10 cellular contexts compared by ENCODE assay signal in genomic region chr10:71266147-71266917, GRCh38. TPM values are rescaled to one million over a fixed set of nuclear protein-coding genes. Genes with fewer than 3 reads are reported as not detected.
DNase-seq lines count a peak whose midpoint lies in the region; ATAC-seq, FAIRE-seq and TF ChIP-seq lines count a peak whose summit lies in the region.
"Had no signal": no experiment of that assay in that cellular context is flagged by ENCODE, and none has a peak within 500 bp of the region (broad histone marks: within the 10 kb centered on the region; RNA-seq: fewer than 3 reads in every experiment).

No MANE protein-coding gene starts in this region.

- CTCF ChIA-PET in IMR-90 (lab: Yijun Ruan, JAX) (interaction anchor here (1.1 kb wide), 1 partner anchor 18 kb away, joined by 3 read pairs; no protein-coding TSS in a partner anchor), HepG2 (lab: Yijun Ruan, JAX; ENCODE audit: low intra/inter-chr PET ratio, low total read pairs) (no interaction called here)

- WGBS in IMR-90 (ENCODE audit: extremely low coverage in 2 of 2, insufficient read length in 1 of 2), 2 experiments = 26% methylated on average over 5 of the region's 18 CpGs; no CpG with 5 or more reads in 1 of the 2 experiments
- WGBS in HepG2 (ENCODE audit: low lambda C conversion rate) = 25% methylated on average over 15 of the region's 18 CpGs

- H3K23ac ChIP-seq in IMR-90 (ENCODE audit: low read depth, low read length) = peak overlapping the region; percentile 74

- peak overlapping the region; percentile 21 for H2BK5ac ChIP-seq in IMR-90 (ENCODE audit: low read depth, low read length, poor library complexity, severe bottlenecking)

- H3K36me3 ChIP-seq in ACC112 (ENCODE audit: insufficient read depth, low read length) (no peaks in the 10 kb centered on the region), IMR-90 (ENCODE audit: control insufficient read depth, insufficient read depth, low read length) (no peaks in the 10 kb centered on the region), HepG2 (replicated peaks in 1 of 2; ENCODE audit: control insufficient read depth in 1 of 2, insufficient read depth in 2 of 2, low read length in 2 of 2) (no peaks in the 10 kb centered on the region)

- H3K36me3 Mint-ChIP-seq in brain = no peaks in the 10 kb centered on the region
- H3K36me3 Mint-ChIP-seq: activated naive CD8-positive, alpha-beta T cell treated with anti-CD3 and anti-CD28 coated beads, Interleukin-2, amount 10 ng/mL, durations not matched to agents 7 days and 5 days; CD8-positive, alpha-beta T cell had no signal

- H2AK5ac ChIP-seq in IMR-90 (ENCODE audit: low read depth, low read length) = peak overlapping the region; percentile 93

- TF ChIP-seq CTCF in IMR-90 (conservative IDR thresholded peaks at IDR 0.05; ENCODE audit: low read depth, low read length) (no peak), brain (conservative IDR thresholded peaks at IDR 0.05) (no peak), HepG2 (CRISPR knock-in tag; IDR thresholded peaks at IDR 0.05) (no peak)

- H2AFZ ChIP-seq in ACC112 (ENCODE audit: low read length, unreplicated experiment) (no peak overlapping the region), IMR-90 (replicated peaks; ENCODE audit: low read length, poor library complexity) (peak overlapping the region; percentile 78), HepG2 (ENCODE audit: low read length) (no peak overlapping the region)

- H3K79me1 ChIP-seq in IMR-90 (ENCODE audit: low read depth in 1 of 2, low read length in 2 of 2) = peaks cover 0 to 7% of the 10 kb centered on the region in 2 experiments; a peak in 1 of 4 replicates

- peak overlapping the region; percentile 81 to 93 (median 91) for H3K27ac Mint-ChIP-seq in brain
- H3K27ac Mint-ChIP-seq: activated naive CD8-positive, alpha-beta T cell treated with anti-CD3 and anti-CD28 coated beads, Interleukin-2, amount 10 ng/mL, durations not matched to agents 7 days and 5 days; CD8-positive, alpha-beta T cell had no signal

- H3K4me1 ChIP-seq in ACC112 (ENCODE audit: control insufficient read depth, insufficient read depth, low read length, unreplicated experiment) (peaks cover 13% of the 10 kb centered on the region), IMR-90 (ENCODE audit: control insufficient read depth, insufficient read depth, low read length) (peaks cover 26% of the 10 kb centered on the region), HepG2 (ENCODE audit: insufficient read depth, low read length) (peaks cover 13% of the 10 kb centered on the region)

- TF ChIP-seq EP300 in HepG2 (IDR thresholded peaks at IDR 0.05; ENCODE audit: low read depth in 2 of 2, low read length in 2 of 2) (peak in 1 of 2 experiments; percentile 27; a peak in 1 of 4 replicates), HepG2 (CRISPR knock-in tag; IDR thresholded peaks at IDR 0.05; ENCODE audit: borderline replicate concordance) (peak; percentile 77; the same call in 1 of the 2 replicates)

- peak overlapping the region; percentile 73 to 87; a peak in 3 of 4 replicates for H4K8ac ChIP-seq in IMR-90 (ENCODE audit: low read depth in 2 of 2, low read length in 2 of 2)

- peak overlapping the region; percentile 42 for H3K9ac ChIP-seq in IMR-90 (ENCODE audit: low read depth, low read length)
- peak overlapping the region; percentile 20; the same call in 1 of the 2 replicates for H3K9ac ChIP-seq in HepG2 (ENCODE audit: insufficient read depth, low read depth, low read length)

- H3K56ac ChIP-seq in IMR-90 (ENCODE audit: extremely low read depth, insufficient read depth, low read length) = peak overlapping the region; percentile 50; the same call in 1 of the 2 replicates

- H3K4me3 ChIP-seq in ACC112 (ENCODE audit: low read depth, low read length) (no peak overlapping the region), IMR-90 (ENCODE audit: insufficient read depth, low read depth, low read length) (no peak overlapping the region), HepG2 (replicated peaks in 1 of 3; ENCODE audit: insufficient read depth in 1 of 3, low read depth in 2 of 3, low read length in 3 of 3) (no peak overlapping the region)

- ATAC-seq in IMR-90 (ENCODE audit: low read depth) (peak; percentile 57), HepG2 (peak; percentile 75), HG02642 (IDR thresholded peaks at IDR 0.05; ENCODE audit: poor library complexity, unreplicated experiment) (no peak), GM18517 (IDR thresholded peaks at IDR 0.05; ENCODE audit: unreplicated experiment) (no peak)
- ATAC-seq: CD8-positive, alpha-beta T cell had no signal

- H3K4ac ChIP-seq in IMR-90 (ENCODE audit: low read depth, low read length) = peak overlapping the region; percentile 95

- H3K27me3 Mint-ChIP-seq in brain = peaks cover 4% of the 10 kb centered on the region
- H3K27me3 Mint-ChIP-seq: activated naive CD8-positive, alpha-beta T cell treated with anti-CD3 and anti-CD28 coated beads, Interleukin-2, amount 10 ng/mL, durations not matched to agents 7 days and 5 days had no signal

- 0 out of 2 replicates have a peak, but pooled peaks cover 2% of the 10 kb centered on the region for H3K9me1 ChIP-seq in IMR-90 (ENCODE audit: insufficient read depth, low read length)

- H2BK15ac ChIP-seq in IMR-90 (ENCODE audit: low read depth, low read length) = peak overlapping the region; percentile 85; the same call in 2 of the 3 replicates

- H3K4me3 Mint-ChIP-seq in brain = peak overlapping the region in 2 of 5 experiments; percentile 7 to 8
- H3K4me3 Mint-ChIP-seq: activated naive CD8-positive, alpha-beta T cell treated with anti-CD3 and anti-CD28 coated beads, Interleukin-2, amount 10 ng/mL, durations not matched to agents 7 days and 5 days; CD8-positive, alpha-beta T cell had no signal

- no peaks in the 10 kb centered on the region for H3K9me3 Mint-ChIP-seq in brain
- H3K9me3 Mint-ChIP-seq: activated naive CD8-positive, alpha-beta T cell treated with anti-CD3 and anti-CD28 coated beads, Interleukin-2, amount 10 ng/mL, durations not matched to agents 7 days and 5 days; CD8-positive, alpha-beta T cell had no signal

- dilution Hi-C loops in IMR-90 (cut with HindIII; ENCODE audit: low sequenced_read_pairs, unreplicated experiment) = no loop called here

- H3K9me3 ChIP-seq in IMR-90 (ENCODE audit: control insufficient read depth, insufficient read depth, low read length) (no peaks in the 10 kb centered on the region), HepG2 (ENCODE audit: low read length) (no peaks in the 10 kb centered on the region)

- H4K91ac ChIP-seq in IMR-90 (ENCODE audit: insufficient read depth, low read depth, low read length) = peak overlapping the region; percentile 92

- peak overlapping the region; percentile 50 for H3K27ac ChIP-seq in ACC112 (ENCODE audit: low read depth, low read length)
- H3K27ac ChIP-seq in IMR-90 (ENCODE audit: insufficient read depth, low read length) = peak overlapping the region; percentile 67; the same call in 1 of the 2 replicates
- H3K27ac ChIP-seq in HepG2 (ENCODE audit: extremely low read length, insufficient read depth, low read length) = no peak overlapping the region

- intact Hi-C loops in IMR-90 (cut with micrococcal nuclease) (loop anchor here (5.0 kb wide), 1 partner anchor 339 kb away; no protein-coding TSS in a partner anchor), HepG2 (cut with micrococcal nuclease; ENCODE audit: unreplicated experiment) (no loop called here)

- in situ Hi-C loops in IMR-90 (cut with MboI; ENCODE audit: low sequenced_read_pairs) = loop anchor here (5.0 kb wide), 1 partner anchor 54 kb away; the partner anchor contains the start of gene UNC5B
- in situ Hi-C loops in HepG2 (cut with HindIII; ENCODE audit: extremely low pct_ligation_motif_present, low pct_unique_long_range_greater_than_20kb) = no loop called here

- POLR2A ChIA-PET in IMR-90 (lab: Charles Lee; ENCODE audit: unreplicated experiment) = no interaction called here
- POLR2A ChIA-PET in HepG2 (lab: Yijun Ruan, JAX) = no interaction called here

- peak overlapping the region; percentile 76 for H2BK20ac ChIP-seq in IMR-90 (ENCODE audit: low read depth, low read length)

- H3K27me3 ChIP-seq in ACC112 (ENCODE audit: insufficient read depth, low read length) = no peaks in the 10 kb centered on the region
- no peaks in the 10 kb centered on the region for H3K27me3 ChIP-seq in IMR-90 (ENCODE audit: control insufficient read depth, insufficient read depth, low read length)
- H3K27me3 ChIP-seq in HepG2 (ENCODE audit: control insufficient read depth in 1 of 2, insufficient read depth in 2 of 2, low read length in 2 of 2) = peaks cover 2 to 13% of the 10 kb centered on the region in 2 experiments; a peak in 3 of 5 replicates

- peak overlapping the region; percentile 89 for H2BK120ac ChIP-seq in IMR-90 (ENCODE audit: low read depth, low read length)

- DNase-seq in IMR-90 (peak; percentile 90), HepG2 (ENCODE audit: low spot score) (peak; percentile 18), SHP77 treated with DMSO at 0.1 percent for 48 hours (lab: John Stamatoyannopoulos, UW) (no peak)
- no peak for DNase-seq in stimulated activated CD4-positive, alpha-beta T cell treated with anti-CD3 and anti-CD28 coated beads, Interleukin-12 subunit alpha, Interleukin-12 subunit beta, amount 100 ng/mL, for 4 hours
- DNase-seq: activated naive CD8-positive, alpha-beta T cell treated with anti-CD3 and anti-CD28 coated beads, Interleukin-2, amount 10 ng/mL, durations not matched to agents 7 days and 5 days; CD8-positive, alpha-beta T cell had no signal

- TF ChIP-seq POLR2A in IMR-90 (IDR thresholded peaks at IDR 0.05; ENCODE audit: low read depth, low read length) = no peak; the same call in 1 of the 2 replicates
- TF ChIP-seq POLR2A in HepG2 (IDR thresholded peaks at IDR 0.05; ENCODE audit: insufficient read depth in 1 of 2, low read depth in 2 of 2, low read length in 2 of 2) = no peak

- FAIRE-seq in HepG2 (lab: Jason Lieb, UNC) = no peak

- BruUV-seq in IMR-90 (replicated peaks; lab: Mats Ljungman, UMichigan) (no TSS peak), HepG2 (replicated peaks; lab: Mats Ljungman, UMichigan) (no TSS peak)

- H3K4me2 ChIP-seq in IMR-90 (ENCODE audit: low read depth, low read length) = no peak overlapping the region; the same call in 1 of the 2 replicates
- peak overlapping the region; percentile 41 for H3K4me2 ChIP-seq in HepG2 (ENCODE audit: low read depth, low read length)

- H3K4me1 Mint-ChIP-seq in brain = peaks cover 98% of the 10 kb centered on the region

- H2AK9ac ChIP-seq in IMR-90 (replicated peaks; ENCODE audit: low read depth, low read length, poor library complexity) = peak overlapping the region; percentile 77

- H4K20me1 ChIP-seq in IMR-90 (ENCODE audit: insufficient read depth, low read length) (peaks cover 6% of the 10 kb centered on the region; the same call in 1 of the 2 replicates), HepG2 (ENCODE audit: insufficient read depth, low read length) (no peaks in the 10 kb centered on the region)

- no peaks in the 10 kb centered on the region for H3K79me2 ChIP-seq in ACC112 (ENCODE audit: control insufficient read depth, insufficient read depth, low read length, unreplicated experiment)
- H3K79me2 ChIP-seq in HepG2 (ENCODE audit: insufficient read depth, low read length) = no peaks in the 10 kb centered on the region

- TF ChIP-seq RAD21 in IMR-90 (IDR thresholded peaks at IDR 0.05; ENCODE audit: low read length) (no peak), HepG2 (CRISPR knock-in tag; IDR thresholded peaks at IDR 0.05) (no peak)

- peak overlapping the region; percentile 85 for H3K14ac ChIP-seq in IMR-90 (replicated peaks; ENCODE audit: low read depth, low read length)

- H4K5ac ChIP-seq in IMR-90 (ENCODE audit: low read depth, low read length) = peak overlapping the region; percentile 31; the same call in 1 of the 2 replicates

- H3K18ac ChIP-seq in IMR-90 (ENCODE audit: low read depth, low read length) = peak overlapping the region; percentile 54; the same call in 1 of the 2 replicates

RNA-seq across cellular contexts. Expression of gene SLC29A3, which starts 52.7 kb away (rescaled TPM):
- 0.72 and 0.83 TPM in 2 replicates for total RNA-seq in IMR-90 (2012; rRNA removed)
- polyA plus RNA-seq in IMR-90 (2012; rRNA removed) = 3.0 and 3.8 TPM in 2 replicates
- polyA plus RNA-seq in IMR-90 (2012; cell fraction: cytosol; rRNA removed) = 0.79 and 3.2 TPM in 2 replicates
- polyA plus RNA-seq in IMR-90 (2012; cell fraction: nucleus; rRNA removed; ENCODE audit: low replicate concordance) = 1.6 and 2.4 TPM in 2 replicates
- 7.7 TPM for polyA plus RNA-seq in brain (ENCODE audit: insufficient read depth, low read depth, low replicate concordance)
- total RNA-seq in HepG2 (2016; rRNA removed; fragmentation: Illumina TruSeq; extraction: Trizol) = 5.3 and 8.6 TPM in 2 replicates
- 3.3 and 4.1 TPM in 2 replicates for total RNA-seq in HepG2 (2016; cell fraction: cytosol; rRNA removed; fragmentation: Illumina TruSeq; extraction: Trizol; ENCODE audit: low read depth)
- total RNA-seq in HepG2 (2016; cell fraction: insoluble cytoplasmic fraction; rRNA removed; fragmentation: Illumina TruSeq; extraction: Trizol) = 5.0 and 9.4 TPM in 2 replicates
- 6.3 and 7.6 TPM in 2 replicates for total RNA-seq in HepG2 (2016; cell fraction: membrane; rRNA removed; fragmentation: Illumina TruSeq; extraction: Trizol)
- total RNA-seq in HepG2 (2016; cell fraction: nucleus; rRNA removed; fragmentation: Illumina TruSeq; extraction: Trizol) = 9.6 and 10.1 TPM in 2 replicates
- polyA plus RNA-seq in HepG2 (2011; rRNA removed) = 11.8 and 14.4 TPM in 2 replicates
- 11.4 and 13.2 TPM in 2 replicates for polyA plus RNA-seq in HepG2 (2011; cell fraction: cytosol; rRNA removed)
- 10.9 and 11.3 TPM in 2 replicates for polyA plus RNA-seq in HepG2 (2011; cell fraction: nucleus; rRNA removed)
- 13.5 and 17.5 TPM in 2 replicates for polyA plus RNA-seq in HepG2 (2012)
- 5.1 and 5.8 TPM in 2 replicates for polyA plus RNA-seq in HepG2 (2016; cell fraction: cytosol; fragmentation: Illumina TruSeq; extraction: Trizol; ENCODE audit: low read depth)
- 6.5 and 10.2 TPM in 2 replicates for polyA plus RNA-seq in HepG2 (2016; cell fraction: insoluble cytoplasmic fraction; fragmentation: Illumina TruSeq; extraction: Trizol; ENCODE audit: low read depth)
- 8.9 and 9.6 TPM in 2 replicates for polyA plus RNA-seq in HepG2 (2016; cell fraction: membrane; fragmentation: Illumina TruSeq; extraction: Trizol; ENCODE audit: low read depth)
- 19.0 and 21.6 TPM in 2 replicates for polyA plus RNA-seq in HepG2 (2016; cell fraction: nucleus; fragmentation: Illumina TruSeq; extraction: Trizol; ENCODE audit: insufficient read depth, low read depth)
- polyA minus RNA-seq in HepG2 (2011; rRNA and poly(A)+ RNA removed; ENCODE audit: low replicate concordance) = 18.5 and 33.8 TPM in 2 replicates
- 8.6 and 10.2 TPM in 2 replicates for polyA minus RNA-seq in HepG2 (2011; cell fraction: cytosol; rRNA and poly(A)+ RNA removed)
- polyA minus RNA-seq in HepG2 (2011; cell fraction: nucleus; rRNA and poly(A)+ RNA removed) = 11.1 and 12.4 TPM in 2 replicates

RNA-seq across cellular contexts. Expression of gene UNC5B, which starts 54.0 kb away (rescaled TPM):
- 1.4 and 1.6 TPM in 2 replicates for total RNA-seq in IMR-90 (2012; rRNA removed)
- polyA plus RNA-seq in IMR-90 (2012; rRNA removed) = 4.2 and 4.4 TPM in 2 replicates
- polyA plus RNA-seq in IMR-90 (2012; cell fraction: cytosol; rRNA removed) = 3.2 and 6.3 TPM in 2 replicates
- 6.9 and 11.9 TPM in 2 replicates for polyA plus RNA-seq in IMR-90 (2012; cell fraction: nucleus; rRNA removed; ENCODE audit: low replicate concordance)
- polyA plus RNA-seq in brain (ENCODE audit: insufficient read depth, low read depth, low replicate concordance) = 31.8 TPM
- 0.07 TPM in 1 of 2 replicates, not detected in the other for total RNA-seq in HepG2 (2016; rRNA removed; fragmentation: Illumina TruSeq; extraction: Trizol)
- total RNA-seq in HepG2 (2016; cell fraction: cytosol; rRNA removed; fragmentation: Illumina TruSeq; extraction: Trizol; ENCODE audit: low read depth) = not detected in 2 replicates
- total RNA-seq in HepG2 (2016; cell fraction: insoluble cytoplasmic fraction; rRNA removed; fragmentation: Illumina TruSeq; extraction: Trizol) = 0.04 TPM in 1 of 2 replicates, not detected in the other
- total RNA-seq in HepG2 (2016; cell fraction: membrane; rRNA removed; fragmentation: Illumina TruSeq; extraction: Trizol) = not detected in 2 replicates
- 0.06 TPM in 2 replicates for total RNA-seq in HepG2 (2016; cell fraction: nucleus; rRNA removed; fragmentation: Illumina TruSeq; extraction: Trizol)
- 0.07 and 0.13 TPM in 2 replicates for polyA plus RNA-seq in HepG2 (2011; rRNA removed)
- polyA plus RNA-seq in HepG2 (2011; cell fraction: cytosol; rRNA removed) = 0.05 and 0.08 TPM in 2 replicates
- 0.21 and 0.24 TPM in 2 replicates for polyA plus RNA-seq in HepG2 (2011; cell fraction: nucleus; rRNA removed)
- polyA plus RNA-seq in HepG2 (2012) = 0.13 and 0.21 TPM in 2 replicates
- polyA plus RNA-seq in HepG2 (2016; cell fraction: cytosol; fragmentation: Illumina TruSeq; extraction: Trizol; ENCODE audit: low read depth) = not detected in 2 replicates
- polyA plus RNA-seq in HepG2 (2016; cell fraction: insoluble cytoplasmic fraction; fragmentation: Illumina TruSeq; extraction: Trizol; ENCODE audit: low read depth) = 0.04 TPM in 1 of 2 replicates, not detected in the other
- 0.02 TPM in 1 of 2 replicates, not detected in the other for polyA plus RNA-seq in HepG2 (2016; cell fraction: membrane; fragmentation: Illumina TruSeq; extraction: Trizol; ENCODE audit: low read depth)
- 0.07 and 0.16 TPM in 2 replicates for polyA plus RNA-seq in HepG2 (2016; cell fraction: nucleus; fragmentation: Illumina TruSeq; extraction: Trizol; ENCODE audit: insufficient read depth, low read depth)
- 0.38 and 7.2 TPM in 2 replicates for polyA minus RNA-seq in HepG2 (2011; rRNA and poly(A)+ RNA removed; ENCODE audit: low replicate concordance)
- polyA minus RNA-seq in HepG2 (2011; cell fraction: cytosol; rRNA and poly(A)+ RNA removed) = 0.10 TPM in 1 of 2 replicates, not detected in the other
- polyA minus RNA-seq in HepG2 (2011; cell fraction: nucleus; rRNA and poly(A)+ RNA removed) = 0.12 and 0.13 TPM in 2 replicates

Comparison
In these comparisons a context has a peak if more than half of its experiments do, and no peak if none do; other contexts are left out.
1. ATAC-seq: peak in IMR-90 (single experiment) and HepG2 (single experiment); none in HG02642 (single experiment) and GM18517 (single experiment).
2. DNase-seq: peak in IMR-90 (single experiment) and HepG2 (single experiment); none in SHP77 treated with DMSO at 0.1 percent for 48 hours (single experiment) and stimulated activated CD4-positive, alpha-beta T cell treated with anti-CD3 and anti-CD28 coated beads, Interleukin-12 subunit alpha, Interleukin-12 subunit beta, amount 100 ng/mL, for 4 hours (single experiment).